8 cellular contexts compared by ENCODE assay signal in the genomic region with DNA sequence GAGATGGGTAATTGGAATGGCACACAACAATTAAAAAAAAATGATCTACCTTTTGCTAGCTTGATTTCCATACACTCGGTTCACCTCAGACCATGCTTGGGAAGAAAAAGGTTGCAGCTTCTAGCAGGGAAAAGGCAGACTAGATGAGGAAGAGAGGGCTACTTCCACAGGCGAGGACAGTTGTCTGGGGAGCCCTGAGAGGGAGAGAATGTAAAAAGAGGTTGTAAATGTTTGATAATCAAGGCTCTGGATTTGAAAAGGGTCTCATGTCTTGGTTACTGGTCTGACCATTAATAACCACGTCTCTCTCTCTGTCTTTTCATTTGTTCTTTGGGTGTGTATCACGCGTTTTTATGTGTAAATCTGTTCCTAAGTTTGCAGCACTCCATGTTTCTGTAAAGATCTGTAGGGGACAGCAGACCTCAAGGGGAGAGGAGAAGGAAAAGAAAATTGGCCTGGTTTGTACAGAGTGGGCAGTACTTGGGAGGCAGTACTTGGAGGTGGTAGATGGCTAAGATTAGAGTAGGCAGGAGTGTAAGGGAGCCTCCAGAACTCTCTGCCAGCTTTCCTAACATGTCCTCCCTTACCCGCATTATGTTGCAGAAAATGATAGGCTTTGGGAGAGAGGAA. TPM values are rescaled to one million over a fixed set of nuclear protein-coding genes. Genes with fewer than 3 reads are reported as not detected.
DNase-seq lines count a peak whose midpoint lies in the region; ATAC-seq and TF ChIP-seq lines count a peak whose summit lies in the region.

No MANE protein-coding gene starts in this region.

- no peaks in the 10 kb centered on the region for H4K20me1 ChIP-seq in Karpas-422 (ENCODE audit: insufficient read depth, low read depth, low read length)

- intact Hi-C loops in CD4-positive, alpha-beta T cell (cut with DNase I, micrococcal nuclease) = loop anchor here (1.0 to 10.0 kb wide), 3 partner anchors 51 to 1195 kb away; partner anchors contain the start of genes GLA (in 1 of the 2), GPRASP1 (in 1 of the 2) and HNRNPH2 (in 1 of the 2)
- intact Hi-C loops in left colon (cut with DNase I, micrococcal nuclease) = no loop called here

- H3K4me2 ChIP-seq in Karpas-422 (ENCODE audit: low read depth, low read length, poor library complexity, severe bottlenecking) = peak overlapping the region; percentile 58

- H3K27ac Mint-ChIP-seq in CD4-positive, alpha-beta T cell = peak overlapping the region; percentile 100

- POLR2A ChIA-PET in CD4-positive, alpha-beta T cell (lab: Charles Lee) = interaction anchor here (1.2 to 2.0 kb wide), 11 partner anchors 10 to 668 kb away, joined by 3 to 26 read pairs (median 5); partner anchors contain the start of genes BEX5, GPRASP1, GPRASP2 and GPRASP3

- no peak overlapping the region for H2AFZ ChIP-seq in Karpas-422 (ENCODE audit: low read length)

- CTCF ChIA-PET in CD4-positive, alpha-beta T cell (lab: Charles Lee) = no interaction called here

- H3K79me2 ChIP-seq in Karpas-422 (ENCODE audit: low read length) = peaks cover 17% of the 10 kb centered on the region; the same call in 1 of the 2 replicates

- in situ Hi-C loops in brain microvascular endothelial cell (cut with HindIII; ENCODE audit: low pct_ligation_motif_present, low sequenced_read_pairs) = no loop called here

- H3K4me3 ChIP-seq in Karpas-422 (ENCODE audit: low read length) (peak overlapping the region; percentile 69), brain microvascular endothelial cell (ENCODE audit: low read depth, low read length) (peak overlapping the region; percentile 80), subcutaneous abdominal adipose tissue (ENCODE audit: low read depth in 1 of 5, low read length in 5 of 5) (peak overlapping the region; percentile 67 to 94 (median 82))

- H3K9ac ChIP-seq in Karpas-422 (ENCODE audit: low read length) (peak overlapping the region; percentile 68), subcutaneous abdominal adipose tissue (ENCODE audit: low read length in 5 of 5) (peak overlapping the region; percentile 43 to 91 (median 76))

- peaks cover 59% of the 10 kb centered on the region for H3K4me1 Mint-ChIP-seq in CD4-positive, alpha-beta T cell (ENCODE audit: low read depth)

- no peak for DNase-seq in CD4-positive, alpha-beta T cell
- DNase-seq in Karpas-422 (no peak), brain microvascular endothelial cell (peak; percentile 11), left colon (no peak), HPDE6-E6E7 (ENCODE audit: extremely low spot score) (no peak), NCI-H2081 treated with DMSO at 0.1 percent for 48 hours (lab: John Stamatoyannopoulos, UW) (no peak)

- H3K9me3 ChIP-seq in CD4-positive, alpha-beta T cell (ENCODE audit: control insufficient read depth, low read length) = no peaks in the 10 kb centered on the region
- H3K9me3 ChIP-seq in Karpas-422 (ENCODE audit: low read length) (no peaks in the 10 kb centered on the region), subcutaneous abdominal adipose tissue (ENCODE audit: control insufficient read depth in 5 of 5, low read length in 5 of 5) (no peaks in the 10 kb centered on the region)

- peak overlapping the region; percentile 99 for H3K4me3 Mint-ChIP-seq in CD4-positive, alpha-beta T cell

- H3K36me3 ChIP-seq in Karpas-422 (ENCODE audit: insufficient read depth, low read length) (no peaks in the 10 kb centered on the region), brain microvascular endothelial cell (replicated peaks) (no peaks in the 10 kb centered on the region), subcutaneous abdominal adipose tissue (ENCODE audit: control insufficient read depth in 5 of 5, insufficient read depth in 5 of 5, low read length in 5 of 5) (peaks cover 0 to 6% (median 5%) of the 10 kb centered on the region in 5 donors)

- H3K9me3 Mint-ChIP-seq in CD4-positive, alpha-beta T cell = no peaks in the 10 kb centered on the region

- no peak for ATAC-seq in CD4-positive, alpha-beta T cell (ENCODE audit: poor library complexity)
- ATAC-seq in GM21447 (IDR thresholded peaks at IDR 0.05; ENCODE audit: unreplicated experiment) = peak; percentile 15
- ATAC-seq in left colon = peak; percentile 36

- no peak for TF ChIP-seq CTCF in CD4-positive, alpha-beta T cell (IDR thresholded peaks at IDR 0.05)
- TF ChIP-seq CTCF in brain microvascular endothelial cell (IDR thresholded peaks at IDR 0.05; ENCODE audit: low read depth, low read length, missing control alignments) = peak; percentile 15

- H3K4me1 ChIP-seq in Karpas-422 (ENCODE audit: low read length) (peaks cover 5% of the 10 kb centered on the region; the same call in 1 of the 2 replicates), subcutaneous abdominal adipose tissue (ENCODE audit: control insufficient read depth in 5 of 5, insufficient read depth in 5 of 5, low read length in 5 of 5) (peaks cover 0 to 14% (median 12%) of the 10 kb centered on the region in 5 donors)

- H3K27me3 Mint-ChIP-seq in CD4-positive, alpha-beta T cell = no peaks in the 10 kb centered on the region

- H3K36me3 Mint-ChIP-seq in CD4-positive, alpha-beta T cell (ENCODE audit: low read depth) = peaks cover 43% of the 10 kb centered on the region

- H3K27ac ChIP-seq in CD4-positive, alpha-beta T cell (ENCODE audit: low read depth, low read length) = peak overlapping the region; percentile 55
- H3K27ac ChIP-seq in Karpas-422 (ENCODE audit: low read length) = peak overlapping the region; percentile 12; the same call in 1 of the 2 replicates
- H3K27ac ChIP-seq in brain microvascular endothelial cell = peak overlapping the region; percentile 74
- peak overlapping the region; percentile 76 for H3K27ac ChIP-seq in subcutaneous abdominal adipose tissue (ENCODE audit: low read depth, low read length)

- no peaks in the 10 kb centered on the region for H3K9me2 ChIP-seq in Karpas-422 (replicated peaks; ENCODE audit: insufficient read depth, low read length)

- no peaks in the 10 kb centered on the region for H3K27me3 ChIP-seq in CD4-positive, alpha-beta T cell (ENCODE audit: control insufficient read depth, insufficient read depth, low read length)
- H3K27me3 ChIP-seq in Karpas-422 (ENCODE audit: low read length) = no peaks in the 10 kb centered on the region
- no peaks in the 10 kb centered on the region for H3K27me3 ChIP-seq in brain microvascular endothelial cell (replicated peaks)
- peaks cover 0 to 9% (median 2%) of the 10 kb centered on the region in 5 donors for H3K27me3 ChIP-seq in subcutaneous abdominal adipose tissue (ENCODE audit: control insufficient read depth in 5 of 5, insufficient read depth in 4 of 5, low read length in 5 of 5)

RNA-seq across cellular contexts. Expression of gene ARMCX5, which starts 0.8 kb away (rescaled TPM):
- 10 to 100 TPM; 14.0 to 15.9 TPM for total RNA-seq in CD4-positive, alpha-beta T cell
- total RNA-seq in Karpas-422 (2014; rRNA removed; shearing (Covaris generic); ENCODE audit: low replicate concordance) = 13.5 and 16.2 TPM in 2 replicates
- 10 to 100 TPM in 1 of 2 donors, 1 to 10 TPM in 1; 9.6 to 12.1 TPM for total RNA-seq in left colon

RNA-seq across cellular contexts. Expression of gene GPRASP1, which starts 51.2 kb away (rescaled TPM):
- total RNA-seq in CD4-positive, alpha-beta T cell = 100 to 1,000 TPM; 103 to 104 TPM
- 2.4 and 2.7 TPM in 2 replicates for total RNA-seq in Karpas-422 (2014; rRNA removed; shearing (Covaris generic); ENCODE audit: low replicate concordance)
- total RNA-seq in left colon = 1 to 10 TPM; 2.5 to 5.0 TPM

Comparison
In these comparisons a context has a peak if more than half of its experiments do, and no peak if none do; other contexts are left out.
1. H3K27ac ChIP-seq: peak in every context shown above with its lines; median percentile 76 in subcutaneous abdominal adipose tissue; 74 in brain microvascular endothelial cell; 55 in CD4-positive, alpha-beta T cell; 12 in Karpas-422.
2. RNA of gene GPRASP1, which starts 51.2 kb away (total RNA-seq): 103 to 104 TPM in CD4-positive, alpha-beta T cell; 2.5 to 5.0 TPM in left colon and 2.4 to 2.7 TPM in Karpas-422; every median in the first group is over 10 times any median in the second.
3. intact Hi-C loops: an anchor here in CD4-positive, alpha-beta T cell (1.0 to 10.0 kb wide); none called in left colon.
4. Peak in every context shown above with its lines, with median percentiles within 50 percentile points of each other: H3K4me3 ChIP-seq.